17 cellular contexts compared by ENCODE assay signal in the genomic region with DNA sequence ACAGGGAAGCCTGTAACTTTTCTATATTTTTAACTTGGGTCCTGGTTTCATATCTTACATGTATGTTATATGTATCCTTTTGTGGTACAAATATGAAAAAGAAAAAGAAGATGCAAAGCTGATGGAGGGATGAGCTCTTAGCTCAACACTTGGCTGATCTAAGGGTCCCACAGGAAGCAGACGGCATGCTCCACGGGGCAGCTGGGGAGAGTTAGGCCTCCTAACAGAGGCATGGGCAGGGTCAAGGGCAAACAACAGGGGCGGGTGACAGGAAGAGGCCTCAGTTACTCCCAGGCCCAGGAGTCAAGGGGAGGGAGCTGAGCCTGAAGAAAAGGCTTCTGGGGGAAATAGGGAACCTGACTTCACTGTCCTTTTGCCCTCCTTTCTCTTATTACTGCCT.
DNase-seq lines count a peak whose midpoint lies in the region; ATAC-seq, FAIRE-seq and TF ChIP-seq lines count a peak whose summit lies in the region.
"Had no signal": no experiment of that assay in that cellular context is flagged by ENCODE, and none has a peak within 500 bp of the region (broad histone marks: within the 10 kb centered on the region; RNA-seq: fewer than 3 reads in every experiment).

No MANE protein-coding gene starts in this region.

- H3K27ac ChIP-seq in BLaER1 (peak overlapping the region; percentile 74), ascending aorta (peak overlapping the region; percentile 65 to 66), kidney (ENCODE audit: low read depth in 2 of 2, low read length in 2 of 2) (no peak overlapping the region), stomach smooth muscle (ENCODE audit: low read length) (peak overlapping the region; percentile 87)

- intact Hi-C loops in ascending aorta (cut with DNase I) (no loop called here), kidney (cut with DNase I) (no loop called here)

- peak overlapping the region; percentile 92 for H3K4me2 ChIP-seq in BLaER1

- TF ChIP-seq CTCF in ascending aorta (IDR thresholded peaks at IDR 0.05): no peak
- TF ChIP-seq CTCF in kidney (IDR thresholded peaks at IDR 0.05; ENCODE audit: borderline replicate concordance, extremely low read depth, insufficient read depth): no peak

- DNase-seq in ascending aorta (ENCODE audit: low spot score in 2 of 2): no peak
- peak; percentile 50 for DNase-seq in kidney
- no peak for DNase-seq in MG63
- DNase-seq: CD4-positive, alpha-beta T cell; DMS79 treated with DMSO at 0.1 percent for 48 hours; NCI-H1092 treated with DMSO at 0.1 percent for 48 hours; NCI-H2029; NCI-H2171 treated with DMSO at 0.1 percent for 48 hours; SHP77 treated with DMSO at 0.1 percent for 48 hours had no signal

- H4K20me1 ChIP-seq in BLaER1: no peaks in the 10 kb centered on the region

- FAIRE-seq in kidney (lab: Jason Lieb, UNC): no peak
- FAIRE-seq: G401.6, GM12891, K562 had no signal

- ATAC-seq in HG03039 (IDR thresholded peaks at IDR 0.05; ENCODE audit: unreplicated experiment) (no peak), SK-N-SH treated with all-trans-retinoic acid at 6 μM for 48 hours (no peak)
- ATAC-seq: HCT116, K562 had no signal

- peaks cover 42% of the 10 kb centered on the region for H3K4me1 ChIP-seq in BLaER1
- peaks cover 0 to 7% of the 10 kb centered on the region in 2 donors for H3K4me1 ChIP-seq in ascending aorta
- peaks cover 0 to 2% of the 10 kb centered on the region in 2 donors for H3K4me1 ChIP-seq in kidney (ENCODE audit: control insufficient read depth in 1 of 2, insufficient read depth in 1 of 2, low read depth in 1 of 2, low read length in 2 of 2)
- peaks cover 29% of the 10 kb centered on the region for H3K4me1 ChIP-seq in stomach smooth muscle (ENCODE audit: control insufficient read depth, insufficient read depth, low read length)

- H3K36me3 ChIP-seq in BLaER1 (no peaks in the 10 kb centered on the region), ascending aorta (no peaks in the 10 kb centered on the region), kidney (ENCODE audit: control insufficient read depth in 1 of 2, insufficient read depth in 2 of 2, low read length in 2 of 2) (no peaks in the 10 kb centered on the region), stomach smooth muscle (ENCODE audit: control insufficient read depth in 2 of 2, insufficient read depth in 2 of 2, low read length in 2 of 2) (no peaks in the 10 kb centered on the region), MG63 (no peaks in the 10 kb centered on the region)

- H3K27me3 ChIP-seq in BLaER1 (no peaks in the 10 kb centered on the region; the same call in 1 of the 2 replicates), ascending aorta (no peaks in the 10 kb centered on the region), stomach smooth muscle (ENCODE audit: control insufficient read depth in 1 of 2, insufficient read depth in 2 of 2, low read length in 2 of 2) (peaks cover 0 to 3% of the 10 kb centered on the region in 2 donors), MG63 (no peaks in the 10 kb centered on the region)

- no peak overlapping the region for H3K4me3 ChIP-seq in BLaER1
- H3K4me3 ChIP-seq in ascending aorta: no peak overlapping the region
- H3K4me3 ChIP-seq in kidney (ENCODE audit: low read length in 2 of 2): no peak overlapping the region
- no peak overlapping the region for H3K4me3 ChIP-seq in stomach smooth muscle (ENCODE audit: low read length in 2 of 2)
- no peak overlapping the region for H3K4me3 ChIP-seq in MG63
- H3K4me3 ChIP-seq: K562 had no signal

- H3K9ac ChIP-seq in BLaER1 (peak overlapping the region; percentile 4; the same call in 1 of the 2 replicates), kidney (ENCODE audit: low read length in 2 of 2) (no peak overlapping the region), stomach smooth muscle (ENCODE audit: low read length in 2 of 2) (peak overlapping the region in 1 of 2 donors; percentile 32)

- no peaks in the 10 kb centered on the region for H3K9me3 ChIP-seq in BLaER1
- H3K9me3 ChIP-seq in ascending aorta: no peaks in the 10 kb centered on the region
- H3K9me3 ChIP-seq in kidney (ENCODE audit: control insufficient read depth in 1 of 2, low read length in 2 of 2): no peaks in the 10 kb centered on the region
- no peaks in the 10 kb centered on the region for H3K9me3 ChIP-seq in stomach smooth muscle (ENCODE audit: control insufficient read depth in 2 of 2, low read length in 2 of 2)
- no peaks in the 10 kb centered on the region for H3K9me3 ChIP-seq in MG63

TF ChIP-seq in SK-N-SH treated with all-trans-retinoic acid at 6 μM for 48 hours, 23 proteins besides CTCF, POLR2A, EP300 and RAD21:
- TF ChIP-seq TOX (CRISPR knock-in tag; IDR thresholded peaks at IDR 0.05; ENCODE audit: borderline replicate concordance) (no peak), ZFP30 (CRISPR knock-in tag; IDR thresholded peaks at IDR 0.05) (no peak), BACH2 (CRISPR knock-in tag; IDR thresholded peaks at IDR 0.05; ENCODE audit: borderline replicate concordance) (no peak), ISL1 (CRISPR knock-in tag; IDR thresholded peaks at IDR 0.05) (no peak), GLIS3 (CRISPR knock-in tag; IDR thresholded peaks at IDR 0.05) (no peak), ARNTL (CRISPR knock-in tag; IDR thresholded peaks at IDR 0.05; ENCODE audit: borderline replicate concordance, low read depth) (no peak), RARB (CRISPR knock-in tag; IDR thresholded peaks at IDR 0.05) (no peak), CSDC2 (CRISPR knock-in tag; IDR thresholded peaks at IDR 0.05) (no peak), ZNF565 (CRISPR knock-in tag; conservative IDR thresholded peaks at IDR 0.05; ENCODE audit: low read depth) (no peak), ZFP3 (CRISPR knock-in tag; IDR thresholded peaks at IDR 0.05) (no peak), ZNF8 (CRISPR knock-in tag; IDR thresholded peaks at IDR 0.05) (no peak), OSR1 (CRISPR knock-in tag; IDR thresholded peaks at IDR 0.05) (no peak)
- TF ChIP-seq, protein P1, sequence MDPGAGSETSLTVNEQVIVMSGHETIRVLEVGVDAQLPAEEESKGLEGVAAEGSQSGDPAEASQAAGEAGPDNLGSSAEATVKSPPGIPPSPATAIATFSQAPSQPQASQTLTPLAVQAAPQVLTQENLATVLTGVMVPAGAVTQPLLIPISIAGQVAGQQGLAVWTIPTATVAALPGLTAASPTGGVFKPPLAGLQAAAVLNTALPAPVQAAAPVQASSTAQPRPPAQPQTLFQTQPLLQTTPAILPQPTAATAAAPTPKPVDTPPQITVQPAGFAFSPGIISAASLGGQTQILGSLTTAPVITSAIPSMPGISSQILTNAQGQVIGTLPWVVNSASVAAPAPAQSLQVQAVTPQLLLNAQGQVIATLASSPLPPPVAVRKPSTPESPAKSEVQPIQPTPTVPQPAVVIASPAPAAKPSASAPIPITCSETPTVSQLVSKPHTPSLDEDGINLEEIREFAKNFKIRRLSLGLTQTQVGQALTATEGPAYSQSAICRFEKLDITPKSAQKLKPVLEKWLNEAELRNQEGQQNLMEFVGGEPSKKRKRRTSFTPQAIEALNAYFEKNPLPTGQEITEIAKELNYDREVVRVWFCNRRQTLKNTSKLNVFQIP (CRISPR knock-in tag; IDR thresholded peaks at IDR 0.05; ENCODE audit: borderline replicate concordance, low read depth): no peak
- TF ChIP-seq, protein P2, sequence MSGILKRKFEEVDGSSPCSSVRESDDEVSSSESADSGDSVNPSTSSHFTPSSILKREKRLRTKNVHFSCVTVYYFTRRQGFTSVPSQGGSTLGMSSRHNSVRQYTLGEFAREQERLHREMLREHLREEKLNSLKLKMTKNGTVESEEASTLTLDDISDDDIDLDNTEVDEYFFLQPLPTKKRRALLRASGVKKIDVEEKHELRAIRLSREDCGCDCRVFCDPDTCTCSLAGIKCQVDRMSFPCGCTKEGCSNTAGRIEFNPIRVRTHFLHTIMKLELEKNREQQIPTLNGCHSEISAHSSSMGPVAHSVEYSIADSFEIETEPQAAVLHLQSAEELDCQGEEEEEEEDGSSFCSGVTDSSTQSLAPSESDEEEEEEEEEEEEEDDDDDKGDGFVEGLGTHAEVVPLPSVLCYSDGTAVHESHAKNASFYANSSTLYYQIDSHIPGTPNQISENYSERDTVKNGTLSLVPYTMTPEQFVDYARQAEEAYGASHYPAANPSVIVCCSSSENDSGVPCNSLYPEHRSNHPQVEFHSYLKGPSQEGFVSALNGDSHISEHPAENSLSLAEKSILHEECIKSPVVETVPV (CRISPR knock-in tag; IDR thresholded peaks at IDR 0.05): no peak
- TF ChIP-seq, protein P3, sequence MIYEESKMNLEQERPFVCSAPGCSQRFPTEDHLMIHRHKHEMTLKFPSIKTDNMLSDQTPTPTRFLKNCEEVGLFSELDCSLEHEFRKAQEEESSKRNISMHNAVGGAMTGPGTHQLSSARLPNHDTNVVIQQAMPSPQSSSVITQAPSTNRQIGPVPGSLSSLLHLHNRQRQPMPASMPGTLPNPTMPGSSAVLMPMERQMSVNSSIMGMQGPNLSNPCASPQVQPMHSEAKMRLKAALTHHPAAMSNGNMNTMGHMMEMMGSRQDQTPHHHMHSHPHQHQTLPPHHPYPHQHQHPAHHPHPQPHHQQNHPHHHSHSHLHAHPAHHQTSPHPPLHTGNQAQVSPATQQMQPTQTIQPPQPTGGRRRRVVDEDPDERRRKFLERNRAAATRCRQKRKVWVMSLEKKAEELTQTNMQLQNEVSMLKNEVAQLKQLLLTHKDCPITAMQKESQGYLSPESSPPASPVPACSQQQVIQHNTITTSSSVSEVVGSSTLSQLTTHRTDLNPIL (CRISPR knock-in tag; IDR thresholded peaks at IDR 0.05; ENCODE audit: low read depth): no peak

Comparison
In these comparisons a context has a peak if more than half of its experiments do, and no peak if none do; other contexts are left out.
1. H3K27ac ChIP-seq: peak in BLaER1 (single experiment), ascending aorta (2 of 2) and stomach smooth muscle (single experiment); none in kidney (0 of 2).